ENCODE assay signal across 22 cellular contexts in genomic region chr9:33438926-33439511, GRCh38. TPM values are rescaled to one million over a fixed set of nuclear protein-coding genes. Genes with fewer than 3 reads are reported as not detected.
A peak's percentile ranks its signal among the peaks of the same experiment; 100 is the strongest.
DNase-seq lines count a peak whose midpoint lies in the region; ATAC-seq, FAIRE-seq and TF ChIP-seq lines count a peak whose summit lies in the region.
"Had no signal": no experiment of that assay in that cellular context is flagged by ENCODE, and none has a peak within 500 bp of the region (broad histone marks: within the 10 kb centered on the region; RNA-seq: fewer than 3 reads in every experiment).

No MANE protein-coding gene starts in this region.

- no peaks in the 10 kb centered on the region for H3K27me3 Mint-ChIP-seq in activated naive CD4-positive, alpha-beta T cell treated with anti-CD3 and anti-CD28 coated beads, Interleukin-2, amount 10 ng/mL, durations not matched to agents 7 days and 5 days
- no peaks in the 10 kb centered on the region for H3K27me3 Mint-ChIP-seq in T-helper 17 cell
- no peaks in the 10 kb centered on the region for H3K27me3 Mint-ChIP-seq in effector memory CD8-positive, alpha-beta T cell
- H3K27me3 Mint-ChIP-seq: CD4-positive, alpha-beta memory T cell had no signal

- H2AFZ ChIP-seq in keratinocyte (ENCODE audit: control insufficient read depth, low read length), result no peak overlapping the region

- no peaks in the 10 kb centered on the region for H3K79me2 ChIP-seq in keratinocyte (ENCODE audit: control insufficient read depth, insufficient read depth, low read length)

- H3K4me1 Mint-ChIP-seq in activated naive CD4-positive, alpha-beta T cell treated with anti-CD3 and anti-CD28 coated beads, Interleukin-2, amount 10 ng/mL, durations not matched to agents 7 days and 5 days, result peaks cover 90% of the 10 kb centered on the region
- H3K4me1 Mint-ChIP-seq in T-helper 17 cell, result peaks cover 51% of the 10 kb centered on the region
- peaks cover 22% of the 10 kb centered on the region for H3K4me1 Mint-ChIP-seq in stimulated activated effector memory CD8-positive, alpha-beta T cell treated with anti-CD3 and anti-CD28 coated beads, Interleukin-12 subunit alpha, Interleukin-12 subunit beta, amount 100 ng/mL, for 72 hours
- peaks cover 6 to 13% of the 10 kb centered on the region in 2 donors for H3K4me1 Mint-ChIP-seq in effector memory CD8-positive, alpha-beta T cell (ENCODE audit: low read depth in 2 of 2)

- TF ChIP-seq CTCF in keratinocyte (optimal IDR thresholded peaks at IDR 0.05 in 1 of 3, IDR thresholded peaks at IDR 0.05 in 1 of 3, conservative IDR thresholded peaks at IDR 0.05 in 1 of 3; ENCODE audit: extremely low read depth in 1 of 3, insufficient read depth in 2 of 3, low read length in 3 of 3) (no peak), upper lobe of left lung (IDR thresholded peaks at IDR 0.05) (no peak)

- H3K9me3 ChIP-seq in T-helper 17 cell (ENCODE audit: control insufficient read depth, low read length, poor library complexity, severe bottlenecking) (no peaks in the 10 kb centered on the region), keratinocyte (ENCODE audit: control insufficient read depth, low read depth, low read length) (no peaks in the 10 kb centered on the region), upper lobe of left lung (no peaks in the 10 kb centered on the region)

- TF ChIP-seq POLR2A in upper lobe of left lung (IDR thresholded peaks at IDR 0.05), result no peak

- dilution Hi-C loops in keratinocyte (cut with MboI; ENCODE audit: extremely low pct_ligation_motif_present, low sequenced_read_pairs), result no loop called here

- H3K27ac ChIP-seq in keratinocyte (ENCODE audit: control insufficient read depth, insufficient read depth, low read length) (no peak overlapping the region), upper lobe of left lung (peak overlapping the region in 1 of 4 donors; percentile 19)

- peaks cover 2 to 25% of the 10 kb centered on the region in 2 experiments for H3K36me3 ChIP-seq in keratinocyte (ENCODE audit: control insufficient read depth in 2 of 2, extremely low read depth in 1 of 2, insufficient read depth in 2 of 2, low read length in 2 of 2)
- peaks cover 0 to 14% (median 10%) of the 10 kb centered on the region in 4 donors for H3K36me3 ChIP-seq in upper lobe of left lung

- no peaks in the 10 kb centered on the region for H4K20me1 ChIP-seq in keratinocyte (ENCODE audit: control insufficient read depth, extremely low read depth, insufficient read depth, low read length)

- no peak overlapping the region for H3K4me3 Mint-ChIP-seq in activated naive CD4-positive, alpha-beta T cell treated with anti-CD3 and anti-CD28 coated beads, Interleukin-2, amount 10 ng/mL, durations not matched to agents 7 days and 5 days
- no peak overlapping the region for H3K4me3 Mint-ChIP-seq in T-helper 17 cell
- H3K4me3 Mint-ChIP-seq in stimulated activated effector memory CD8-positive, alpha-beta T cell treated with anti-CD3 and anti-CD28 coated beads, Interleukin-12 subunit alpha, Interleukin-12 subunit beta, amount 100 ng/mL, for 72 hours, result no peak overlapping the region
- H3K4me3 Mint-ChIP-seq in effector memory CD8-positive, alpha-beta T cell, result peak overlapping the region in 1 of 2 donors; percentile 28
- H3K4me3 Mint-ChIP-seq: CD4-positive, alpha-beta memory T cell; IgD-negative memory B cell had no signal

- no peak for TF ChIP-seq EP300 in upper lobe of left lung (IDR thresholded peaks at IDR 0.05)

- H3K9me3 Mint-ChIP-seq in activated naive CD4-positive, alpha-beta T cell treated with anti-CD3 and anti-CD28 coated beads, Interleukin-2, amount 10 ng/mL, durations not matched to agents 7 days and 5 days, result no peaks in the 10 kb centered on the region
- no peaks in the 10 kb centered on the region for H3K9me3 Mint-ChIP-seq in stimulated activated effector memory CD8-positive, alpha-beta T cell treated with anti-CD3 and anti-CD28 coated beads, Interleukin-12 subunit alpha, Interleukin-12 subunit beta, amount 100 ng/mL, for 72 hours
- no peaks in the 10 kb centered on the region for H3K9me3 Mint-ChIP-seq in effector memory CD8-positive, alpha-beta T cell
- H3K9me3 Mint-ChIP-seq: CD4-positive, alpha-beta memory T cell; IgD-negative memory B cell had no signal

- no peaks in the 10 kb centered on the region for H3K27me3 ChIP-seq in keratinocyte (ENCODE audit: control insufficient read depth, extremely low read depth, insufficient read depth, low read length)
- H3K27me3 ChIP-seq in upper lobe of left lung, result no peaks in the 10 kb centered on the region

- CTCF ChIA-PET in activated naive CD4-positive, alpha-beta T cell treated with anti-CD3 and anti-CD28 coated beads, Interleukin-2, amount 10 ng/mL, durations not matched to agents 7 days and 5 days (lab: Charles Lee), result interaction anchor here (0.9 to 1.4 kb wide), 2 partner anchors 10 kb away, joined by 3 read pairs; no protein-coding TSS in a partner anchor

- ATAC-seq in T-helper 17 cell (no peak), upper lobe of left lung (ENCODE audit: low FRiP score in 2 of 2) (no peak)
- ATAC-seq in stimulated activated effector memory CD8-positive, alpha-beta T cell treated with anti-CD3 and anti-CD28 coated beads, Interleukin-12 subunit alpha, Interleukin-12 subunit beta, amount 100 ng/mL, for 72 hours, result no peak
- no peak for ATAC-seq in effector memory CD8-positive, alpha-beta T cell (replicated peaks)

- 68 to 75% methylated on average over 7 of the region's 7 CpGs for WGBS in upper lobe of left lung, 2 donors

- peak; percentile 65 for FAIRE-seq in keratinocyte (lab: Jason Lieb, UNC)
- FAIRE-seq: RCC 7860 had no signal

- H3K4me2 ChIP-seq in keratinocyte (ENCODE audit: control insufficient read depth, extremely low read depth, insufficient read depth, low read depth, low read length), result no peak overlapping the region

- peaks cover 50% of the 10 kb centered on the region for H3K36me3 Mint-ChIP-seq in activated naive CD4-positive, alpha-beta T cell treated with anti-CD3 and anti-CD28 coated beads, Interleukin-2, amount 10 ng/mL, durations not matched to agents 7 days and 5 days
- H3K36me3 Mint-ChIP-seq in T-helper 17 cell (ENCODE audit: low read depth), result peaks cover 7% of the 10 kb centered on the region
- H3K36me3 Mint-ChIP-seq in stimulated activated effector memory CD8-positive, alpha-beta T cell treated with anti-CD3 and anti-CD28 coated beads, Interleukin-12 subunit alpha, Interleukin-12 subunit beta, amount 100 ng/mL, for 72 hours, result peaks cover 13% of the 10 kb centered on the region
- H3K36me3 Mint-ChIP-seq in effector memory CD8-positive, alpha-beta T cell (ENCODE audit: insufficient read depth), result peaks cover 36% of the 10 kb centered on the region

- no peak for DNase-seq in activated naive CD4-positive, alpha-beta T cell treated with anti-CD3 and anti-CD28 coated beads, Interleukin-2, amount 10 ng/mL, durations not matched to agents 7 days and 5 days
- DNase-seq in activated naive CD4-positive, alpha-beta T cell treated with Interleukin-2 at 50 U/mL for 16 hours, result no peak
- DNase-seq in T-helper 17 cell (no peak), keratinocyte (ENCODE audit: low read depth, low spot score) (no peak), upper lobe of left lung (no peak)
- no peak for DNase-seq in stimulated activated effector memory CD8-positive, alpha-beta T cell treated with anti-CD3 and anti-CD28 coated beads, Interleukin-12 subunit alpha, Interleukin-12 subunit beta, amount 100 ng/mL, for 72 hours (ENCODE audit: low spot score in 2 of 2)
- no peak for DNase-seq in activated CD8-positive, alpha-beta memory T cell treated with anti-CD3 and anti-CD28 coated beads, Interleukin-2, amount 50 U/mL, for 48 hours
- no peak for DNase-seq in effector memory CD8-positive, alpha-beta T cell
- DNase-seq: 8988T, DMS79, HCEC 1CT, Kasumi-1, NCI-H1105 treated with DMSO at 0.1 percent for 48 hours, NCI-H1930, NCI-H2171, NCI-H446 treated with DMSO at 0.1 percent for 48 hours, SHP77 treated with DMSO at 0.1 percent for 48 hours had no signal

- H3K27ac Mint-ChIP-seq in activated naive CD4-positive, alpha-beta T cell treated with anti-CD3 and anti-CD28 coated beads, Interleukin-2, amount 10 ng/mL, durations not matched to agents 7 days and 5 days, result peak overlapping the region; percentile 54
- peak overlapping the region; percentile 60 for H3K27ac Mint-ChIP-seq in T-helper 17 cell
- H3K27ac Mint-ChIP-seq in stimulated activated effector memory CD8-positive, alpha-beta T cell treated with anti-CD3 and anti-CD28 coated beads, Interleukin-12 subunit alpha, Interleukin-12 subunit beta, amount 100 ng/mL, for 72 hours, result peak overlapping the region; percentile 32
- peak overlapping the region in 1 of 2 donors; percentile 74 for H3K27ac Mint-ChIP-seq in effector memory CD8-positive, alpha-beta T cell
- H3K27ac Mint-ChIP-seq: IgD-negative memory B cell had no signal

- H3K9me1 ChIP-seq in keratinocyte (ENCODE audit: control insufficient read depth, extremely low read depth, insufficient read depth, low read length), result peaks cover 2% of the 10 kb centered on the region

- H3K4me1 ChIP-seq in keratinocyte (ENCODE audit: control insufficient read depth, extremely low read depth, insufficient read depth, low read length) (peaks cover 39% of the 10 kb centered on the region), upper lobe of left lung (peaks cover 0 to 30% (median 17%) of the 10 kb centered on the region in 4 donors)

- H3K4me3 ChIP-seq in keratinocyte (ENCODE audit: control insufficient read depth in 2 of 3, extremely low read depth in 1 of 3, insufficient read depth in 2 of 3, low read depth in 1 of 3, low read length in 3 of 3) (no peak overlapping the region), upper lobe of left lung (no peak overlapping the region)

- H3K9ac ChIP-seq in keratinocyte (ENCODE audit: control insufficient read depth, extremely low read depth, insufficient read depth, low read length), result no peak overlapping the region

RNA-seq across cellular contexts. Expression of gene AQP3, which starts 8.4 kb away (rescaled TPM):
- total RNA-seq in T-helper 17 cell (100 to 1,000 TPM; 206 to 225 TPM), upper lobe of left lung (100 to 1,000 TPM in 5 of 6 donors, 10 to 100 TPM in 1; 62.5 to 468 (median 201) TPM)
- polyA plus RNA-seq in keratinocyte, result 139 to 239 TPM (median 215 TPM) in 3 replicates
- 16.3 TPM for polyA plus RNA-seq in keratinocyte (2011; ENCODE audit: low read depth)
- polyA plus RNA-seq in keratinocyte (2011; cell fraction: cytosol; rRNA removed), result 63.9 and 107 TPM in 2 replicates
- polyA plus RNA-seq in keratinocyte (2011; cell fraction: nucleus; rRNA removed), result 126 and 174 TPM in 2 replicates
- 107 and 168 TPM in 2 replicates for polyA plus RNA-seq in keratinocyte (2012; ENCODE audit: low replicate concordance)
- 219 to 431 TPM (median 304 TPM) in 3 replicates for polyA minus RNA-seq in keratinocyte
- polyA minus RNA-seq in keratinocyte (2011; cell fraction: cytosol; rRNA and poly(A)+ RNA removed), result 148 TPM
- polyA minus RNA-seq in keratinocyte (2011; cell fraction: nucleus; rRNA and poly(A)+ RNA removed), result 78.9 and 82.2 TPM in 2 replicates

RNA-seq across cellular contexts. Expression of gene NOL6, which starts 34.7 kb away (rescaled TPM):
- total RNA-seq in T-helper 17 cell, result 10 to 100 TPM; 32.4 to 34.6 TPM
- polyA plus RNA-seq in keratinocyte, result 51.8 to 93.3 TPM (median 63.6 TPM) in 3 replicates
- 17.5 TPM for polyA plus RNA-seq in keratinocyte (2011; ENCODE audit: low read depth)
- polyA plus RNA-seq in keratinocyte (2011; cell fraction: cytosol; rRNA removed), result 41.5 and 49.7 TPM in 2 replicates
- 113 and 128 TPM in 2 replicates for polyA plus RNA-seq in keratinocyte (2011; cell fraction: nucleus; rRNA removed)
- polyA plus RNA-seq in keratinocyte (2012; ENCODE audit: low replicate concordance), result 26.3 and 80.4 TPM in 2 replicates
- polyA minus RNA-seq in keratinocyte, result 76.3 to 184 TPM (median 102 TPM) in 3 replicates
- 73.7 TPM for polyA minus RNA-seq in keratinocyte (2011; cell fraction: cytosol; rRNA and poly(A)+ RNA removed)
- 81.7 and 90.1 TPM in 2 replicates for polyA minus RNA-seq in keratinocyte (2011; cell fraction: nucleus; rRNA and poly(A)+ RNA removed)
- total RNA-seq in upper lobe of left lung, result 10 to 100 TPM; 17.8 to 47.6 (median 31.9) TPM

RNA-seq across cellular contexts. Expression of gene AQP7, which starts 36.7 kb away (rescaled TPM):
- 1 to 10 TPM in 1 of 2 donors, under 1 TPM in 1; 0.31 to 1.2 TPM for total RNA-seq in T-helper 17 cell
- not detected in 3 replicates for polyA plus RNA-seq in keratinocyte
- not detected for polyA plus RNA-seq in keratinocyte (2011; ENCODE audit: low read depth)
- polyA plus RNA-seq in keratinocyte (2011; cell fraction: cytosol; rRNA removed), result not detected in 2 replicates
- 0.10 and 0.19 TPM in 2 replicates for polyA plus RNA-seq in keratinocyte (2011; cell fraction: nucleus; rRNA removed)
- 0.14 TPM in 1 of 2 replicates, not detected in the other for polyA plus RNA-seq in keratinocyte (2012; ENCODE audit: low replicate concordance)
- polyA minus RNA-seq in keratinocyte, result not detected in 3 replicates
- not detected for polyA minus RNA-seq in keratinocyte (2011; cell fraction: cytosol; rRNA and poly(A)+ RNA removed)
- not detected in 2 replicates for polyA minus RNA-seq in keratinocyte (2011; cell fraction: nucleus; rRNA and poly(A)+ RNA removed)
- 10 to 100 TPM in 1 of 6 donors, 1 to 10 TPM in 5; 2.1 to 23.0 (median 4.8) TPM for total RNA-seq in upper lobe of left lung
- total RNA-seq: HT1080 had no signal
- polyA plus RNA-seq: BJ, IgD-negative memory B cell had no signal
